1 cellular context compared by ENCODE assay signal in the genomic region with DNA sequence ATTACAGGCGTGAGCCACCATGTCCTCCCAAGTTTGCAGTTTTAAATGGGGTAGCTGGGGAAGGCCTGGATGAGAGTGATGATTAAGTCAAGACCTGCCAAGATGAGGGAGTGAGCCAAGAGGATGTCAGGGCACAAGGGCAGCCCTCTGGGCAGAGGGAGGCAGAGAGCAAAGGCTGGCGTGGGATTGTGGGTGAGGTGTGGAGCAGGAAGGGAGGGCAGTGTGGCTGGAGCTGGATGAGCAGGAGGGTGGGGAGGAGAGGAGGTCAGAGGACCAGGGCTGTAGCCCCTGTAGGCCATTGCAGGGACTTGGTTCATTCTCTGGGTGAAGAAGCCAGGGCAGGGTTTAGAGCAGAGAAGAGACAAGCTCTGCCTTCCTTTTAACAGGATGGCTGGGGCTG.
TF ChIP-seq lines count a peak whose summit lies in the region.

No MANE protein-coding gene starts in this region.

TF ChIP-seq in GM23338, 12 proteins besides CTCF, POLR2A, EP300 and RAD21 (continued from another document):
- TF ChIP-seq, protein P1, sequence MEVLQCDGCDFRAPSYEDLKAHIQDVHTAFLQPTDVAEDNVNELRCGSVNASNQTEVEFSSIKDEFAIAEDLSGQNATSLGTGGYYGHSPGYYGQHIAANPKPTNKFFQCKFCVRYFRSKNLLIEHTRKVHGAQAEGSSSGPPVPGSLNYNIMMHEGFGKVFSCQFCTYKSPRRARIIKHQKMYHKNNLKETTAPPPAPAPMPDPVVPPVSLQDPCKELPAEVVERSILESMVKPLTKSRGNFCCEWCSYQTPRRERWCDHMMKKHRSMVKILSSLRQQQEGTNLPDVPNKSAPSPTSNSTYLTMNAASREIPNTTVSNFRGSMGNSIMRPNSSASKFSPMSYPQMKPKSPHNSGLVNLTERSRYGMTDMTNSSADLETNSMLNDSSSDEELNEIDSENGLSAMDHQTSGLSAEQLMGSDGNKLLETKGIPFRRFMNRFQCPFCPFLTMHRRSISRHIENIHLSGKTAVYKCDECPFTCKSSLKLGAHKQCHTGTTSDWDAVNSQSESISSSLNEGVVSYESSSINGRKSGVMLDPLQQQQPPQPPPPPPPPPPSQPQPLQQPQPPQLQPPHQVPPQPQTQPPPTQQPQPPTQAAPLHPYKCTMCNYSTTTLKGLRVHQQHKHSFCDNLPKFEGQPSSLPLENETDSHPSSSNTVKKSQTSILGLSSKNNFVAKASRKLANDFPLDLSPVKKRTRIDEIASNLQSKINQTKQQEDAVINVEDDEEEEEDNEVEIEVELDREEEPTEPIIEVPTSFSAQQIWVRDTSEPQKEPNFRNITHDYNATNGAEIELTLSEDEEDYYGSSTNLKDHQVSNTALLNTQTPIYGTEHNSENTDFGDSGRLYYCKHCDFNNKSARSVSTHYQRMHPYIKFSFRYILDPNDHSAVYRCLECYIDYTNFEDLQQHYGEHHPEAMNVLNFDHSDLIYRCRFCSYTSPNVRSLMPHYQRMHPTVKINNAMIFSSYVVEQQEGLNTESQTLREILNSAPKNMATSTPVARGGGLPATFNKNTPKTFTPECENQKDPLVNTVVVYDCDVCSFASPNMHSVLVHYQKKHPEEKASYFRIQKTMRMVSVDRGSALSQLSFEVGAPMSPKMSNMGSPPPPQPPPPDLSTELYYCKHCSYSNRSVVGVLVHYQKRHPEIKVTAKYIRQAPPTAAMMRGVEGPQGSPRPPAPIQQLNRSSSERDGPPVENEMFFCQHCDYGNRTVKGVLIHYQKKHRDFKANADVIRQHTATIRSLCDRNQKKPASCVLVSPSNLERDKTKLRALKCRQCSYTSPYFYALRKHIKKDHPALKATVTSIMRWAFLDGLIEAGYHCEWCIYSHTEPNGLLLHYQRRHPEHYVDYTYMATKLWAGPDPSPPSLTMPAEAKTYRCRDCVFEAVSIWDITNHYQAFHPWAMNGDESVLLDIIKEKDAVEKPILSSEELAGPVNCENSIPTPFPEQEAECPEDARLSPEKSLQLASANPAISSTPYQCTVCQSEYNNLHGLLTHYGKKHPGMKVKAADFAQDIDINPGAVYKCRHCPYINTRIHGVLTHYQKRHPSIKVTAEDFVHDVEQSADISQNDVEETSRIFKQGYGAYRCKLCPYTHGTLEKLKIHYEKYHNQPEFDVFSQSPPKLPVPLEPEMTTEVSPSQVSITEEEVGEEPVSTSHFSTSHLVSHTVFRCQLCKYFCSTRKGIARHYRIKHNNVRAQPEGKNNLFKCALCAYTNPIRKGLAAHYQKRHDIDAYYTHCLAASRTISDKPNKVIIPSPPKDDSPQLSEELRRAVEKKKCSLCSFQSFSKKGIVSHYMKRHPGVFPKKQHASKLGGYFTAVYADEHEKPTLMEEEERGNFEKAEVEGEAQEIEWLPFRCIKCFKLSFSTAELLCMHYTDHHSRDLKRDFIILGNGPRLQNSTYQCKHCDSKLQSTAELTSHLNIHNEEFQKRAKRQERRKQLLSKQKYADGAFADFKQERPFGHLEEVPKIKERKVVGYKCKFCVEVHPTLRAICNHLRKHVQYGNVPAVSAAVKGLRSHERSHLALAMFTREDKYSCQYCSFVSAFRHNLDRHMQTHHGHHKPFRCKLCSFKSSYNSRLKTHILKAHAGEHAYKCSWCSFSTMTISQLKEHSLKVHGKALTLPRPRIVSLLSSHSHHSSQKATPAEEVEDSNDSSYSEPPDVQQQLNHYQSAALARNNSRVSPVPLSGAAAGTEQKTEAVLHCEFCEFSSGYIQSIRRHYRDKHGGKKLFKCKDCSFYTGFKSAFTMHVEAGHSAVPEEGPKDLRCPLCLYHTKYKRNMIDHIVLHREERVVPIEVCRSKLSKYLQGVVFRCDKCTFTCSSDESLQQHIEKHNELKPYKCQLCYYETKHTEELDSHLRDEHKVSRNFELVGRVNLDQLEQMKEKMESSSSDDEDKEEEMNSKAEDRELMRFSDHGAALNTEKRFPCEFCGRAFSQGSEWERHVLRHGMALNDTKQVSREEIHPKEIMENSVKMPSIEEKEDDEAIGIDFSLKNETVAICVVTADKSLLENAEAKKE (CRISPR knock-in tag; IDR thresholded peaks at IDR 0.05) = no peak
